Comparison of ENCODE assay signal across 1 cellular context in the genomic region with DNA sequence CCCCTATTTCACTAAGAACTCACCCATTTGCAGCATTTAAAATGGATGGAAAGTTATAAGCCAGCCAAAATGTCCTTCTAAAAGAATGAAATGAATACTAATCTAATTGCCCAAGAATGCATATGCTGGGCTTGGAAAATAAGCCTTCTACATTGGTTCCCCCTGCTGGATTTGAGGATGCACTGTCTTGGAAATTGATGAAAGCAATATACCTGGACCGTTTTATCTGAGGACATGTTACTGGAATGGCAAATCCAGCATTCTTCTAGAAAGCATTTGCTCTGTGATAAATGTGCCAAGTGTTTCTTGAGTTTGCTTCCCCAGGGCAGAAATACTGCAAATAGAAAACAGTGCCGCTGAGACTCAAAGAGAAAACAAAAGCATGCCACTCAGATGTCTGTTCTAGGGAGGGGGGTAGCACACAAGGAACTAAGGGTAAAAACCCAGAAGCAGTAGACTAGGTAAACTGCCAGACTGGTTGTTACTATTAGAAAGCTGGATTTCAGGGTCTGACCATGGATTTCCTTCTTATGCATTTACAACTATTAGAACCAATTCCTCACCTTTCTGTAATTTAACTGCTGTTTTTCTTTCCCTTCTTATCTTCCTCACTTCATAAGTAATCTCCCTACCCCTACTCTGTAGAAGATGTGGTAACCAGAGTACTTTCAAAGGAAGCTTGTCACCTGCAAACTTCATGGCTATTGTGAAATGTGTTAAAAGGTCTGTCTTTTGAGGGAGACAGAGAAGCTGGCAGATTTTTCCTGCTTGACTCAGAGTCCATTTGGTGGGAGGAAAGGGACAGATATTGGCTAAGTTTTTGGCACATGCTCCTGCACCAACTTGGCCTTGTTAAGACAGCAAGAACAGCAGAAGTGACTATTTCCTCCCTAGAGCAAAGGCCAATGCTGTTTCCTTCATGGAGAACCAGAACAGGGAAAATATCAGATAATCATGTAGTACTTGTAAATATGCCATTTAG.
TF ChIP-seq lines count a peak whose summit lies in the region.

No MANE protein-coding gene starts in this region.

TF ChIP-seq in IMR-90, 13 proteins besides CTCF, POLR2A, EP300 and RAD21:
- TF ChIP-seq RCOR1 (IDR thresholded peaks at IDR 0.05; ENCODE audit: insufficient replicate concordance, low read length): no peak
- TF ChIP-seq CEBPB (IDR thresholded peaks at IDR 0.05; ENCODE audit: low read depth, low read length): no peak
- TF ChIP-seq RFX5 (IDR thresholded peaks at IDR 0.05; ENCODE audit: low read depth, low read length): no peak
- no peak for TF ChIP-seq MAFK (IDR thresholded peaks at IDR 0.05; ENCODE audit: low read depth, low read length)
- no peak for TF ChIP-seq USF2 (IDR thresholded peaks at IDR 0.05; ENCODE audit: low read depth, low read length)
- no peak for TF ChIP-seq CHD1 (IDR thresholded peaks at IDR 0.05; ENCODE audit: low read depth, low read length)
- TF ChIP-seq NFE2L2 (IDR thresholded peaks at IDR 0.05; ENCODE audit: low read depth, low read length): no peak
- TF ChIP-seq SMC3 (IDR thresholded peaks at IDR 0.05; ENCODE audit: low read depth, low read length): peak; percentile 61
